Comparison of ENCODE assay signal across 7 cellular contexts in the genomic region with DNA sequence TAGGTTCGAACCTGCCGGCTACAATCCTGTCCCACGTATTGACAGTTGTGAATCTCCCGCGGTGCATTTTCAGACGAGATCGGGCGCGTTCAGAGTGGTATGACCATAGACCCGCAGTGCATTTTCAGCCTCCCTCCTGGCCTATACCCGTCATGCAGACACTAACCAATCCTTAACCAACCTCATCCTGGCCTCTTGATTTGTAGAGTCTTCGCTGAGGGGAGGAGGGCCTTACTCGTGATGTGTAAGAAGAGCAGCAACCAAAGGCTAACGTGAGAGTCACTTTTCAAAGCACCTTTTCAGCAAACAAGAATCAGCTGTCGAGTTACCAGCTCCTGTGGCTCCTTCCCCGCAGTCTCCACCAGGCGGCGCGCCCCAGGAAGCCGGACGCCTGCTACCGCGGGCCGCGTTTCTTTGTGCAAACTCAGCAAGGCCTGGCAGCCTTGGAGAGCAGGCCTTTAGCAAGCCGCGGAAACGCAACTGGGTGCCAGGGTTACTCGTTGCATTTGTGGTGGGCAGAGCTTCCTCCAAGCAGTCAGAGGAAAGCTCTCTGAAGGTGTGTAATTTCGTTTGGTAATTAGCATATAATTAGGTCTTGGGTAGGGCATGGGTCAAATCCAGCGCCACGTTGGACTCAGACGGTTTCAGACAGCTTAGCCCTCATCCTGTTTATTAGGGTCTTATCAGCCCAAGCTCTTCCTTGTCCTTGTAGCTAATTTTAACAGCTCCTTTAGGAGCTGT.
DNase-seq lines count a peak whose midpoint lies in the region; ATAC-seq and TF ChIP-seq lines count a peak whose summit lies in the region.

No MANE protein-coding gene starts in this region.

- H3K4me3 Mint-ChIP-seq in activated CD4-positive, alpha-beta T cell treated with anti-CD3 and anti-CD28 coated beads, Interleukin-2, amount 10 ng/mL, durations not matched to agents 7 days and 5 days: no peak overlapping the region

- H3K36me3 Mint-ChIP-seq in activated CD4-positive, alpha-beta T cell treated with anti-CD3 and anti-CD28 coated beads, Interleukin-2, amount 10 ng/mL, durations not matched to agents 7 days and 5 days (ENCODE audit: low read depth): no peaks in the 10 kb centered on the region

- TF ChIP-seq CTCF in GM13977 (IDR thresholded peaks at IDR 0.05; ENCODE audit: extremely low read depth, insufficient read depth, missing control alignments) (peak; percentile 94), dorsolateral prefrontal cortex (IDR thresholded peaks at IDR 0.05 in 54 of 56, conservative IDR thresholded peaks at IDR 0.05 in 2 of 56; ENCODE audit: low read depth in 1 of 56, partially characterized antibody in 56 of 56) (peak; percentile 63 to 94 (median 86)), lower lobe of right lung (IDR thresholded peaks at IDR 0.05) (peak; percentile 96)

- H3K4me1 ChIP-seq in lower lobe of right lung: peaks cover 10% of the 10 kb centered on the region

- peak overlapping the region in 17 of 59 donors; percentile 11 to 40 (median 28) for H3K4me3 ChIP-seq in dorsolateral prefrontal cortex
- H3K4me3 ChIP-seq in lower lobe of right lung: no peak overlapping the region

- POLR2A ChIA-PET in activated CD4-positive, alpha-beta T cell treated with anti-CD3 and anti-CD28 coated beads, Interleukin-2, amount 10 ng/mL, durations not matched to agents 7 days and 5 days (lab: Charles Lee): interaction anchor here (0.7 kb wide), 1 partner anchor 34 kb away, joined by 3 read pairs; no protein-coding TSS in a partner anchor

- peaks cover 18% of the 10 kb centered on the region for H3K4me1 Mint-ChIP-seq in activated CD4-positive, alpha-beta T cell treated with anti-CD3 and anti-CD28 coated beads, Interleukin-2, amount 10 ng/mL, durations not matched to agents 7 days and 5 days

- H3K9me3 Mint-ChIP-seq in activated CD4-positive, alpha-beta T cell treated with anti-CD3 and anti-CD28 coated beads, Interleukin-2, amount 10 ng/mL, durations not matched to agents 7 days and 5 days: no peaks in the 10 kb centered on the region

- H3K27ac ChIP-seq in dorsolateral prefrontal cortex (no peak overlapping the region), lower lobe of right lung (no peak overlapping the region)

- CTCF ChIA-PET in activated CD4-positive, alpha-beta T cell treated with anti-CD3 and anti-CD28 coated beads, Interleukin-2, amount 10 ng/mL, durations not matched to agents 7 days and 5 days (lab: Charles Lee): interaction anchor here (0.6 to 2.6 kb wide), 33 partner anchors 11 to 1757 kb away, joined by 3 to 37 read pairs (median 5); a partner anchor contains a TSS

- DNase-seq in GM13977 (ENCODE audit: low spot score) (peak; percentile 76), NCI-H510A (lab: John Stamatoyannopoulos, UW) (peak; percentile 76), dorsolateral prefrontal cortex (peak; percentile 60 to 85 (median 74)), lower lobe of right lung (peak; percentile 93)
- DNase-seq in activated CD4-positive, alpha-beta T cell treated with anti-CD3 and anti-CD28 coated beads, Interleukin-2, amount 10 ng/mL, durations not matched to agents 7 days and 5 days: peak; percentile 90
- DNase-seq in stimulated activated CD4-positive, alpha-beta T cell treated with anti-CD3 and anti-CD28 coated beads, TNF-alpha, amount 100 ng/mL, for 24 hours (ENCODE audit: low read depth in 3 of 3): peak; percentile 71 to 84 (median 74)

- in situ Hi-C loops in GM13977 (cut with MboI; ENCODE audit: low pct_unique_long_range_greater_than_20kb, low sequenced_read_pairs, unreplicated experiment): loop anchor here (25.0 kb wide), 1 partner anchor 460 kb away; a partner anchor contains a TSS

- peaks cover 6% of the 10 kb centered on the region for H3K27me3 Mint-ChIP-seq in activated CD4-positive, alpha-beta T cell treated with anti-CD3 and anti-CD28 coated beads, Interleukin-2, amount 10 ng/mL, durations not matched to agents 7 days and 5 days

- ATAC-seq in HG03196 (IDR thresholded peaks at IDR 0.05; ENCODE audit: unreplicated experiment) (peak; percentile 72), lower lobe of right lung (peak; percentile 96 to 99)

- H3K36me3 ChIP-seq in lower lobe of right lung: no peaks in the 10 kb centered on the region

- H3K27me3 ChIP-seq in dorsolateral prefrontal cortex: peaks cover 0 to 75% (median 26%) of the 10 kb centered on the region in 45 donors
- H3K27me3 ChIP-seq in lower lobe of right lung (ENCODE audit: low read depth): peaks cover 16% of the 10 kb centered on the region

- no peaks in the 10 kb centered on the region for H3K9me3 ChIP-seq in lower lobe of right lung

- peak overlapping the region; percentile 51 for H3K27ac Mint-ChIP-seq in activated CD4-positive, alpha-beta T cell treated with anti-CD3 and anti-CD28 coated beads, Interleukin-2, amount 10 ng/mL, durations not matched to agents 7 days and 5 days

- intact Hi-C loops in dorsolateral prefrontal cortex (cut with DNase I): loop anchor here in 1 of 2 donors (5.0 kb wide), 1 partner anchor 125 kb away; no protein-coding TSS in a partner anchor
- intact Hi-C loops in lower lobe of right lung (cut with DNase I): no loop called here
